1 cellular context compared by ENCODE assay signal in the genomic region with DNA sequence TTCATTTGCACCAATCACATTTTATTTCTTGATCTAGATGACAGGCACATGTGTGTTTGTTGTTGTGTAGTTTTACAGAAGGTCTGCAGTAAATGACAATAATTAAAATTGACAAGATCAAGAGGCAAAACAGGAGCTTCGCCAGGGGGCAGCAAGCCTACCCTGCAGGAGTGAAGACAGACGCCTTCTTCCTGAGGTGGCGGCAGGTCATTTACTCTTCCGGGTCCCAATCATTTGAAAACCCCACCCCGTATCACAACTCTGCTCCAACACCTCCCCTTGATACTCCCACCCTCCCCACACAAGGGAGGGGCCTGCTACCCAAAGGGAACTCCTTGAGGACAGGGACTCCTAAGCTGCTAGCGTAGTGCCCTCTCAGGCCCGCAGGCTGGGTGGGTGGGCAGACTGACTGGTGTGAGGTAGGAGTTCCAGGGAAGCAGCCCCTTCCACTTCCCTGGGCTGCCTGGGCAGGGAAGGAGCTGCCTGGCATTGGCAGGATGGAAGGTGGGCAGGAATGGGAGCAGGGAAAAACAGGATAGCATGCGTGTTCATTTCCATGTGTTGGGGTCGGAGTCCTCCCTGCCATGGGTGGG.
TF ChIP-seq lines count a peak whose summit lies in the region.

No MANE protein-coding gene starts in this region.

TF ChIP-seq in GM23338, 12 proteins besides CTCF, POLR2A, EP300 and RAD21 (continued from another document):
- TF ChIP-seq JUNB (IDR thresholded peaks at IDR 0.05; ENCODE audit: unreplicated experiment): no peak
- no peak for TF ChIP-seq STAT1 (IDR thresholded peaks at IDR 0.05; ENCODE audit: unreplicated experiment)
- TF ChIP-seq, protein P1, sequence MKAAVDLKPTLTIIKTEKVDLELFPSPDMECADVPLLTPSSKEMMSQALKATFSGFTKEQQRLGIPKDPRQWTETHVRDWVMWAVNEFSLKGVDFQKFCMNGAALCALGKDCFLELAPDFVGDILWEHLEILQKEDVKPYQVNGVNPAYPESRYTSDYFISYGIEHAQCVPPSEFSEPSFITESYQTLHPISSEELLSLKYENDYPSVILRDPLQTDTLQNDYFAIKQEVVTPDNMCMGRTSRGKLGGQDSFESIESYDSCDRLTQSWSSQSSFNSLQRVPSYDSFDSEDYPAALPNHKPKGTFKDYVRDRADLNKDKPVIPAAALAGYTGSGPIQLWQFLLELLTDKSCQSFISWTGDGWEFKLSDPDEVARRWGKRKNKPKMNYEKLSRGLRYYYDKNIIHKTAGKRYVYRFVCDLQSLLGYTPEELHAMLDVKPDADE (IDR thresholded peaks at IDR 0.05): no peak
- TF ChIP-seq POLR2AphosphoS5 (IDR thresholded peaks at IDR 0.05; ENCODE audit: low read depth): no peak
- no peak for TF ChIP-seq EZH2 (IDR thresholded peaks at IDR 0.05; ENCODE audit: low read depth, unreplicated experiment)
- no peak for TF ChIP-seq ZNF114 (CRISPR knock-in tag; IDR thresholded peaks at IDR 0.05)
- TF ChIP-seq, protein P2, sequence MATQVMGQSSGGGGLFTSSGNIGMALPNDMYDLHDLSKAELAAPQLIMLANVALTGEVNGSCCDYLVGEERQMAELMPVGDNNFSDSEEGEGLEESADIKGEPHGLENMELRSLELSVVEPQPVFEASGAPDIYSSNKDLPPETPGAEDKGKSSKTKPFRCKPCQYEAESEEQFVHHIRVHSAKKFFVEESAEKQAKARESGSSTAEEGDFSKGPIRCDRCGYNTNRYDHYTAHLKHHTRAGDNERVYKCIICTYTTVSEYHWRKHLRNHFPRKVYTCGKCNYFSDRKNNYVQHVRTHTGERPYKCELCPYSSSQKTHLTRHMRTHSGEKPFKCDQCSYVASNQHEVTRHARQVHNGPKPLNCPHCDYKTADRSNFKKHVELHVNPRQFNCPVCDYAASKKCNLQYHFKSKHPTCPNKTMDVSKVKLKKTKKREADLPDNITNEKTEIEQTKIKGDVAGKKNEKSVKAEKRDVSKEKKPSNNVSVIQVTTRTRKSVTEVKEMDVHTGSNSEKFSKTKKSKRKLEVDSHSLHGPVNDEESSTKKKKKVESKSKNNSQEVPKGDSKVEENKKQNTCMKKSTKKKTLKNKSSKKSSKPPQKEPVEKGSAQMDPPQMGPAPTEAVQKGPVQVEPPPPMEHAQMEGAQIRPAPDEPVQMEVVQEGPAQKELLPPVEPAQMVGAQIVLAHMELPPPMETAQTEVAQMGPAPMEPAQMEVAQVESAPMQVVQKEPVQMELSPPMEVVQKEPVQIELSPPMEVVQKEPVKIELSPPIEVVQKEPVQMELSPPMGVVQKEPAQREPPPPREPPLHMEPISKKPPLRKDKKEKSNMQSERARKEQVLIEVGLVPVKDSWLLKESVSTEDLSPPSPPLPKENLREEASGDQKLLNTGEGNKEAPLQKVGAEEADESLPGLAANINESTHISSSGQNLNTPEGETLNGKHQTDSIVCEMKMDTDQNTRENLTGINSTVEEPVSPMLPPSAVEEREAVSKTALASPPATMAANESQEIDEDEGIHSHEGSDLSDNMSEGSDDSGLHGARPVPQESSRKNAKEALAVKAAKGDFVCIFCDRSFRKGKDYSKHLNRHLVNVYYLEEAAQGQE (IDR thresholded peaks at IDR 0.05; ENCODE audit: unreplicated experiment): no peak
- TF ChIP-seq NANOG (IDR thresholded peaks at IDR 0.05; ENCODE audit: borderline replicate concordance): no peak
